23 cellular contexts compared by ENCODE assay signal in the genomic region with DNA sequence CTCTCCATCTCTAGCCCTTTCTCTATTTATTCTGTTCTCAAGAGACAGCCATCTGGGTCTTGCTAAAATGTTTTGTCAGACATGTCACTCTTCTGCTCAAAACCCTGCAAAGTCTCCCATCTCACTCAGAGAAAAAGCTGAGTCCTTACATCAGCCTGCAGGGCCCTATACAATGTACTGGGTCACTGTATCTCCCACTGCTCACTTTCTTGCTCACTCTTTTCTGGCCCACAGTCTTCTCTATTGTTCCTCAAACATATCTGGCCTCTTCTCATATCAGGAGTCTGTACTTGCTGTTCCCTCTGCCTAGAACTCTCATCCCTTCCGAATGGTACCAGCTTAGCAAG.
DNase-seq lines count a peak whose midpoint lies in the region; ATAC-seq lines count a peak whose summit lies in the region.
"Had no signal": no experiment of that assay in that cellular context is flagged by ENCODE, and none has a peak within 500 bp of the region (broad histone marks: within the 10 kb centered on the region; RNA-seq: fewer than 3 reads in every experiment).

No MANE protein-coding gene starts in this region.

- DNase-seq in activated T-cell treated with anti-CD3 and anti-CD28 coated beads, Interleukin-2, amount 50 U/mL, for 72 hours, result no peak
- DNase-seq in activated T-cell treated with anti-CD3 and anti-CD28 coated beads, Interleukin-2, amount 50 U/mL, for 24 hours, result no peak
- DNase-seq in stimulated activated naive CD8-positive, alpha-beta T cell treated with anti-CD3 and anti-CD28 coated beads, Interleukin-15, amount 100 ng/mL, for 72 hours, result no peak
- DNase-seq in stimulated activated naive CD8-positive, alpha-beta T cell treated with anti-CD3 and anti-CD28 coated beads, Interleukin-15, Interleukin-2, amounts not matched to agents 100 U/mL and 50 U/mL, for 24 hours, result no peak
- DNase-seq in NCI-H1694 treated with DMSO at 0.1 percent for 48 hours (lab: John Stamatoyannopoulos, UW) (no peak), NCI-H774 (lab: John Stamatoyannopoulos, UW) (no peak)
- DNase-seq: 8988T; ACHN; AML-193; BE2C; CD4-positive, alpha-beta T cell; CD8-positive, alpha-beta memory T cell; DMS 273 treated with DMSO at 0.1 percent for 48 hours; DMS79; EL; GDM1; GM23248; H7; HCEC 1CT had no signal

- peaks cover 0 to 5% of the 10 kb centered on the region in 2 donors for H3K36me3 Mint-ChIP-seq in activated T-cell treated with anti-CD3 and anti-CD28 coated beads, Interleukin-2, amount 50 U/mL, for 72 hours (ENCODE audit: insufficient read depth in 2 of 2)
- no peaks in the 10 kb centered on the region for H3K36me3 Mint-ChIP-seq in activated T-cell treated with anti-CD3 and anti-CD28 coated beads, Interleukin-2, amount 50 U/mL, for 24 hours (ENCODE audit: low read depth)
- H3K36me3 Mint-ChIP-seq in stimulated activated memory B cell treated with anti-CD40 and anti-IgM and Interleukin-4, amounts not matched to agents 10 μg/mL and 1 μg/mL and 100 μg/mL, for 72 hours, result no peaks in the 10 kb centered on the region
- H3K36me3 Mint-ChIP-seq: CD14-positive monocyte; CD8-positive, alpha-beta memory T cell had no signal

- H3K4me1 Mint-ChIP-seq in activated T-cell treated with anti-CD3 and anti-CD28 coated beads, Interleukin-2, amount 50 U/mL, for 72 hours (ENCODE audit: low read depth), result peaks cover 25% of the 10 kb centered on the region
- H3K4me1 Mint-ChIP-seq in activated T-cell treated with anti-CD3 and anti-CD28 coated beads, Interleukin-2, amount 50 U/mL, for 24 hours (ENCODE audit: low read depth), result peaks cover 10% of the 10 kb centered on the region
- peaks cover 16% of the 10 kb centered on the region for H3K4me1 Mint-ChIP-seq in stimulated activated naive CD8-positive, alpha-beta T cell treated with anti-CD3 and anti-CD28 coated beads, Interleukin-15, amount 100 ng/mL, for 72 hours
- H3K4me1 Mint-ChIP-seq in stimulated activated memory B cell treated with anti-CD40 and anti-IgM and Interleukin-4, amounts not matched to agents 10 μg/mL and 1 μg/mL and 100 μg/mL, for 72 hours, result no peaks in the 10 kb centered on the region
- H3K4me1 Mint-ChIP-seq: CD14-positive monocyte; CD8-positive, alpha-beta memory T cell had no signal

- peak; percentile 65 to 71 for ATAC-seq in activated T-cell treated with anti-CD3 and anti-CD28 coated beads, Interleukin-2, amount 50 U/mL, for 72 hours (replicated peaks in 1 of 2)
- peak; percentile 39 for ATAC-seq in stimulated activated naive CD8-positive, alpha-beta T cell treated with anti-CD3 and anti-CD28 coated beads, Interleukin-15, amount 100 ng/mL, for 72 hours
- ATAC-seq in stimulated activated naive CD8-positive, alpha-beta T cell treated with anti-CD3 and anti-CD28 coated beads, Interleukin-15, Interleukin-2, amounts not matched to agents 100 U/mL and 50 U/mL, for 24 hours, result no peak
- peak; percentile 28 for ATAC-seq in stimulated activated memory B cell treated with anti-CD40 and anti-IgM and Interleukin-4, amounts not matched to agents 10 μg/mL and 1 μg/mL and 100 μg/mL, for 72 hours
- ATAC-seq: A549, GM12878 had no signal

- H3K27ac Mint-ChIP-seq in activated T-cell treated with anti-CD3 and anti-CD28 coated beads, Interleukin-2, amount 50 U/mL, for 72 hours, result no peak overlapping the region
- no peak overlapping the region for H3K27ac Mint-ChIP-seq in activated T-cell treated with anti-CD3 and anti-CD28 coated beads, Interleukin-2, amount 50 U/mL, for 24 hours
- peak overlapping the region in 1 of 2 donors; percentile 23 for H3K27ac Mint-ChIP-seq in stimulated activated naive CD8-positive, alpha-beta T cell treated with anti-CD3 and anti-CD28 coated beads, Interleukin-15, amount 100 ng/mL, for 72 hours
- no peak overlapping the region for H3K27ac Mint-ChIP-seq in stimulated activated memory B cell treated with anti-CD40 and anti-IgM and Interleukin-4, amounts not matched to agents 10 μg/mL and 1 μg/mL and 100 μg/mL, for 72 hours
- H3K27ac Mint-ChIP-seq: CD14-positive monocyte; CD4-positive, alpha-beta T cell; CD8-positive, alpha-beta memory T cell had no signal

- H3K27me3 Mint-ChIP-seq in activated T-cell treated with anti-CD3 and anti-CD28 coated beads, Interleukin-2, amount 50 U/mL, for 72 hours (ENCODE audit: low read depth), result peaks cover 25% of the 10 kb centered on the region
- no peaks in the 10 kb centered on the region for H3K27me3 Mint-ChIP-seq in activated T-cell treated with anti-CD3 and anti-CD28 coated beads, Interleukin-2, amount 50 U/mL, for 24 hours
- no peaks in the 10 kb centered on the region for H3K27me3 Mint-ChIP-seq in stimulated activated naive CD8-positive, alpha-beta T cell treated with anti-CD3 and anti-CD28 coated beads, Interleukin-15, amount 100 ng/mL, for 72 hours
- no peaks in the 10 kb centered on the region for H3K27me3 Mint-ChIP-seq in stimulated activated memory B cell treated with anti-CD40 and anti-IgM and Interleukin-4, amounts not matched to agents 10 μg/mL and 1 μg/mL and 100 μg/mL, for 72 hours
- H3K27me3 Mint-ChIP-seq: CD4-positive, alpha-beta T cell; CD8-positive, alpha-beta memory T cell had no signal

- no peak overlapping the region for H3K4me3 Mint-ChIP-seq in activated T-cell treated with anti-CD3 and anti-CD28 coated beads, Interleukin-2, amount 50 U/mL, for 72 hours
- no peak overlapping the region for H3K4me3 Mint-ChIP-seq in activated T-cell treated with anti-CD3 and anti-CD28 coated beads, Interleukin-2, amount 50 U/mL, for 24 hours
- no peak overlapping the region for H3K4me3 Mint-ChIP-seq in stimulated activated naive CD8-positive, alpha-beta T cell treated with anti-CD3 and anti-CD28 coated beads, Interleukin-15, amount 100 ng/mL, for 72 hours
- H3K4me3 Mint-ChIP-seq in stimulated activated memory B cell treated with anti-CD40 and anti-IgM and Interleukin-4, amounts not matched to agents 10 μg/mL and 1 μg/mL and 100 μg/mL, for 72 hours, result no peak overlapping the region
- H3K4me3 Mint-ChIP-seq: CD14-positive monocyte; CD4-positive, alpha-beta T cell; CD8-positive, alpha-beta memory T cell had no signal

- peaks cover 1 to 5% of the 10 kb centered on the region in 2 donors for H3K9me3 Mint-ChIP-seq in activated T-cell treated with anti-CD3 and anti-CD28 coated beads, Interleukin-2, amount 50 U/mL, for 72 hours
- H3K9me3 Mint-ChIP-seq in activated T-cell treated with anti-CD3 and anti-CD28 coated beads, Interleukin-2, amount 50 U/mL, for 24 hours, result no peaks in the 10 kb centered on the region
- no peaks in the 10 kb centered on the region for H3K9me3 Mint-ChIP-seq in stimulated activated naive CD8-positive, alpha-beta T cell treated with anti-CD3 and anti-CD28 coated beads, Interleukin-15, amount 100 ng/mL, for 72 hours
- no peaks in the 10 kb centered on the region for H3K9me3 Mint-ChIP-seq in stimulated activated memory B cell treated with anti-CD40 and anti-IgM and Interleukin-4, amounts not matched to agents 10 μg/mL and 1 μg/mL and 100 μg/mL, for 72 hours
- H3K9me3 Mint-ChIP-seq: CD4-positive, alpha-beta T cell had no signal
